9 cellular contexts compared by ENCODE assay signal in genomic region chr2:9003366-9003615, GRCh38. TPM values are rescaled to one million over a fixed set of nuclear protein-coding genes. Genes with fewer than 3 reads are reported as not detected.
DNase-seq lines count a peak whose midpoint lies in the region; ATAC-seq and TF ChIP-seq lines count a peak whose summit lies in the region.
"Had no signal": no experiment of that assay in that cellular context is flagged by ENCODE, and none has a peak within 500 bp of the region (broad histone marks: within the 10 kb centered on the region; RNA-seq: fewer than 3 reads in every experiment).

No MANE protein-coding gene starts in this region.

- H3K27ac Mint-ChIP-seq in T-helper 17 cell = no peak overlapping the region

- no peak for ATAC-seq in T-helper 17 cell
- no peak for ATAC-seq in GM18870 (IDR thresholded peaks at IDR 0.05; ENCODE audit: unreplicated experiment)
- ATAC-seq in HG03378 (IDR thresholded peaks at IDR 0.05; ENCODE audit: unreplicated experiment) = no peak

- DNase-seq in T-helper 17 cell (no peak), LoVo (ENCODE audit: low spot score) (no peak)

- 0% methylated on average over 25 of the region's 25 CpGs for WGBS in ectodermal cell, 2 experiments

- H3K27me3 ChIP-seq in ectodermal cell (ENCODE audit: control insufficient read depth, insufficient read depth, low read length, poor library complexity, severe bottlenecking) (peaks cover 16% of the 10 kb centered on the region), muscle layer of duodenum (ENCODE audit: low read depth, low read length) (no peaks in the 10 kb centered on the region)
- H3K27me3 ChIP-seq: body of pancreas had no signal

- H3K4me1 ChIP-seq in ectodermal cell (ENCODE audit: control insufficient read depth, insufficient read depth, low read length) = peaks cover 9% of the 10 kb centered on the region
- H3K4me1 ChIP-seq in muscle layer of duodenum (ENCODE audit: control insufficient read depth in 1 of 2, insufficient read depth in 2 of 2, low read length in 2 of 2) = peaks cover 0 to 9% of the 10 kb centered on the region in 2 donors

- H3K27ac ChIP-seq in 22Rv1 (peak overlapping the region; percentile 41; the same call in 1 of the 2 replicates), ectodermal cell (ENCODE audit: insufficient read depth, low read depth, low read length, poor library complexity, severe bottlenecking) (no peak overlapping the region), muscle layer of duodenum (ENCODE audit: low read length) (no peak overlapping the region)

- H3K36me3 Mint-ChIP-seq in T-helper 17 cell (ENCODE audit: low read depth) = no peaks in the 10 kb centered on the region

- peaks cover 5% of the 10 kb centered on the region for H3K27me3 Mint-ChIP-seq in T-helper 17 cell

- H3K9me3 ChIP-seq in ectodermal cell (ENCODE audit: control insufficient read depth, low read length) (no peaks in the 10 kb centered on the region), muscle layer of duodenum (ENCODE audit: control insufficient read depth in 1 of 2, low read length in 2 of 2) (no peaks in the 10 kb centered on the region), T-helper 17 cell (ENCODE audit: control insufficient read depth, low read length, poor library complexity, severe bottlenecking) (no peaks in the 10 kb centered on the region)
- H3K9me3 ChIP-seq: body of pancreas had no signal

- H3K4me3 ChIP-seq in ectodermal cell (ENCODE audit: insufficient read depth, low read depth, low read length) (peak overlapping the region; percentile 80), muscle layer of duodenum (ENCODE audit: low read depth in 1 of 2, low read length in 2 of 2) (peak overlapping the region; percentile 60 to 88)

- H3K4me1 Mint-ChIP-seq in T-helper 17 cell = peaks cover 17% of the 10 kb centered on the region

- no peak for TF ChIP-seq RAD21 in Ishikawa (IDR thresholded peaks at IDR 0.05; ENCODE audit: low read depth)

- H3K36me3 ChIP-seq in ectodermal cell (ENCODE audit: control insufficient read depth, insufficient read depth, low read length) (no peaks in the 10 kb centered on the region), muscle layer of duodenum (ENCODE audit: control insufficient read depth in 1 of 2, insufficient read depth in 2 of 2, low read length in 2 of 2) (no peaks in the 10 kb centered on the region)

- H3K4me3 Mint-ChIP-seq in T-helper 17 cell = no peak overlapping the region

- no peak for TF ChIP-seq EP300 in Ishikawa (IDR thresholded peaks at IDR 0.05; ENCODE audit: borderline replicate concordance)

- no peak for TF ChIP-seq CTCF in 22Rv1 (IDR thresholded peaks at IDR 0.05)

TF ChIP-seq in Ishikawa, 13 proteins besides CTCF, POLR2A, EP300 and RAD21:
- TF ChIP-seq CEBPB (IDR thresholded peaks at IDR 0.05) (no peak), ZBTB7A (IDR thresholded peaks at IDR 0.05; ENCODE audit: low read depth) (0 out of 2 replicates have a peak, but pooled peaks have one; percentile 9), EGR1 (IDR thresholded peaks at IDR 0.05) (no peak)

RNA-seq across cellular contexts. Expression of gene MBOAT2, which starts 0.2 kb away (rescaled TPM):
- 40.5 TPM for polyA plus RNA-seq in ectodermal cell (2013, experiment 1 of 4)
- polyA plus RNA-seq in ectodermal cell (2013, experiment 2 of 4) = 48.1 TPM
- 39.0 TPM for polyA plus RNA-seq in ectodermal cell (2013, experiment 3 of 4)
- 46.0 TPM for polyA plus RNA-seq in ectodermal cell (2013, experiment 4 of 4)
- total RNA-seq in T-helper 17 cell = 1 to 10 TPM; 2.1 to 4.9 TPM
